ENCODE assay signal across 8 cellular contexts in the genomic region with DNA sequence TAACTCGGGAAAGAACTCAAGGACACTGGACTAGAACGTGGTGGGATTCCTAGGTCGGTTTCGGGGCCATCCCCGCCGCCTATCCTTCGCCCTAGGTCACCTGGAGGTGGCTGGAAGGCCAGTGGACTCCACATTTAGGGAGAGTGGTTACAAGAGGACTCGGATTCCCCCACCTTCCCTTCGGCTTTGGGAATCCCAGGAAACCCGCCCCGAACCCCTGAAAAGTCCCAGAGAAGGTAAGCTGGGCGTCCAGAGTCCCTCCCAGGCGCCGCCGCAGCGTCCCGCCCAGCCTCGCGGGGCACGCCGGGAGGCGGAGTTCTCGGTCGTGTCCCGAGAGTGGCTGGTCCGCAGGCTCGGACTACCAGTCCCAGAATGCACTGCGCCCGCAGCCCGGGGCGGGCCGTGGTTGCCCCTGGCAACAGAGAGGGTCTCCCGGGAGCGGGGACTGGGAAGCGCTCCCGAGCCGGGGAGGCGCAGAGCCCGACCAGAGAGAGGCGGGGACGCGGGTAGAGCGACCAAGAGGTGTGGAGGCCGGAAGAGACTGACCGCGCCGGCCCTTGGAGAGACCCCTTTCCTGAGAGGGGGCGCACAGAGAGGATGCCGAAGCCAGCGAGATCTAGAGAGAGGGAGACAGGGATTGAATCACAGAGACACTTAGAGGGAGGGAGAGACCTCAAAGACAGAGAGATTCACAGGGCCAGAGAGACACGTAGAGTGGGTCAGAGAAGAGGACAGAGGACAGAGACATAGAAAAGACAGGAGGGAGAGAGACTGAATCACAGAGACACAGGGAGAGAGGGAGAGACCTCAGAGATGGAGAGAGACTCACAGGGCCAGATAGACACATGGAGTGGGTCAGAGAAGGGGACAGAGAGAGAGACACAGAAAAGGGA. TPM values are rescaled to one million over a fixed set of nuclear protein-coding genes. Genes with fewer than 3 reads are reported as not detected.
A peak's percentile ranks its signal among the peaks of the same experiment; 100 is the strongest.
DNase-seq lines count a peak whose midpoint lies in the region; ATAC-seq and TF ChIP-seq lines count a peak whose summit lies in the region.

No MANE protein-coding gene starts in this region.

- H3K9me3 Mint-ChIP-seq in progenitor cell of endocrine pancreas (ENCODE audit: low read depth) (no peaks in the 10 kb centered on the region), type B pancreatic cell (no peaks in the 10 kb centered on the region)

- no peak overlapping the region for H3K27ac Mint-ChIP-seq in T-helper 17 cell
- peak overlapping the region; percentile 68 for H3K27ac Mint-ChIP-seq in progenitor cell of endocrine pancreas
- peak overlapping the region; percentile 70 for H3K27ac Mint-ChIP-seq in type B pancreatic cell

- no peak overlapping the region for H3K4me3 Mint-ChIP-seq in T-helper 17 cell
- H3K4me3 Mint-ChIP-seq in progenitor cell of endocrine pancreas (ENCODE audit: low read depth): no peak overlapping the region
- H3K4me3 Mint-ChIP-seq in type B pancreatic cell: no peak overlapping the region

- peaks cover 7% of the 10 kb centered on the region for H3K36me3 Mint-ChIP-seq in T-helper 17 cell (ENCODE audit: low read depth)
- H3K36me3 Mint-ChIP-seq in progenitor cell of endocrine pancreas (ENCODE audit: insufficient read depth): peaks cover 5% of the 10 kb centered on the region
- peaks cover 11% of the 10 kb centered on the region for H3K36me3 Mint-ChIP-seq in type B pancreatic cell

- peak; percentile 88 for ATAC-seq in GM21528 (IDR thresholded peaks at IDR 0.05; ENCODE audit: low FRiP score, unreplicated experiment)
- peak; percentile 73 for ATAC-seq in T-helper 17 cell

- H3K36me3 ChIP-seq in right atrium auricular region: peaks cover 18% of the 10 kb centered on the region

- H3K4me1 Mint-ChIP-seq in T-helper 17 cell (peaks cover 33% of the 10 kb centered on the region), progenitor cell of endocrine pancreas (ENCODE audit: low read depth) (peaks cover 10% of the 10 kb centered on the region), type B pancreatic cell (ENCODE audit: unreplicated experiment) (peaks cover 13% of the 10 kb centered on the region)

- peaks cover 0 to 34% of the 10 kb centered on the region in 2 donors for H3K4me1 ChIP-seq in right atrium auricular region

- H3K9me3 ChIP-seq in T-helper 17 cell (ENCODE audit: control insufficient read depth, low read length, poor library complexity, severe bottlenecking): no peaks in the 10 kb centered on the region
- H3K9me3 ChIP-seq in right atrium auricular region: no peaks in the 10 kb centered on the region

- H3K27me3 Mint-ChIP-seq in T-helper 17 cell (peaks cover 26% of the 10 kb centered on the region), progenitor cell of endocrine pancreas (peaks cover 14% of the 10 kb centered on the region), type B pancreatic cell (peaks cover 18% of the 10 kb centered on the region)

- peaks cover 14 to 17% of the 10 kb centered on the region in 2 donors for H3K27me3 ChIP-seq in right atrium auricular region

- peak; percentile 95 for DNase-seq in COLO829 (ENCODE audit: low spot score)
- DNase-seq in KG1 (lab: John Stamatoyannopoulos, UW): peak; percentile 41
- peak; percentile 55 to 78 (median 55) for DNase-seq in T-helper 17 cell
- DNase-seq in anterior cingulate cortex (lab: John Stamatoyannopoulos, UW): peak; percentile 72 to 97 (median 90)
- peak; percentile 95 for DNase-seq in right atrium auricular region (ENCODE audit: low spot score)
- peak; percentile 100 for DNase-seq in progenitor cell of endocrine pancreas (ENCODE audit: low spot score, unreplicated experiment)
- peak; percentile 99 for DNase-seq in type B pancreatic cell (ENCODE audit: extremely low spot score, unreplicated experiment)

- TF ChIP-seq CTCF in right atrium auricular region (IDR thresholded peaks at IDR 0.05) (no peak), progenitor cell of endocrine pancreas (IDR thresholded peaks at IDR 0.05; ENCODE audit: unreplicated experiment) (no peak), type B pancreatic cell (conservative IDR thresholded peaks at IDR 0.05) (no peak)

- H3K4me3 ChIP-seq in right atrium auricular region: peak overlapping the region; percentile 45 to 58

- peak overlapping the region in 1 of 2 donors; percentile 27 for H3K27ac ChIP-seq in right atrium auricular region

RNA-seq across cellular contexts. Expression of gene PRKCG, which starts 2.6 kb away (rescaled TPM):
- 1 to 10 TPM; 1.1 to 1.4 TPM for total RNA-seq in T-helper 17 cell
- not detected for total RNA-seq in right atrium auricular region
- total RNA-seq in progenitor cell of endocrine pancreas: 6.5 and 8.4 TPM in 2 replicates
- 2.4 and 3.1 TPM in 2 replicates for total RNA-seq in type B pancreatic cell (ENCODE audit: low replicate concordance)

RNA-seq across cellular contexts. Expression of gene MYADM, which starts 11.7 kb away (rescaled TPM):
- total RNA-seq in T-helper 17 cell (100 to 1,000 TPM; 392 to 670 TPM), right atrium auricular region (100 to 1,000 TPM; 117 to 150 TPM), progenitor cell of endocrine pancreas (80.2 and 80.4 TPM in 2 replicates), type B pancreatic cell (ENCODE audit: low replicate concordance) (69.5 and 73.5 TPM in 2 replicates)

RNA-seq across cellular contexts. Expression of gene CACNG7, which starts 29.7 kb away (rescaled TPM):
- total RNA-seq in T-helper 17 cell (not detected), right atrium auricular region (not detected), progenitor cell of endocrine pancreas (0.18 TPM in 1 of 2 replicates, not detected in the other), type B pancreatic cell (ENCODE audit: low replicate concordance) (0.67 and 6.0 TPM in 2 replicates)

RNA-seq across cellular contexts. Expression of gene NLRP12, which starts 55.3 kb away (rescaled TPM):
- total RNA-seq in T-helper 17 cell: under 1 TPM; 0.34 to 0.57 TPM
- total RNA-seq in right atrium auricular region: 1 to 10 TPM in 1 of 2 donors, under 1 TPM in 1; 0.19 to 1.1 TPM
- total RNA-seq in progenitor cell of endocrine pancreas: not detected in 2 replicates
- not detected in 2 replicates for total RNA-seq in type B pancreatic cell (ENCODE audit: low replicate concordance)

Comparison
In these comparisons a context has a peak if more than half of its experiments do, and no peak if none do; other contexts are left out.
1. DNase-seq: peak in every context shown above with its lines; median percentile 100 in progenitor cell of endocrine pancreas; 99 in type B pancreatic cell; 95 in COLO829; 95 in right atrium auricular region; 90 in anterior cingulate cortex; 55 in T-helper 17 cell; 41 in KG1.